20 cellular contexts compared by ENCODE assay signal in the genomic region with DNA sequence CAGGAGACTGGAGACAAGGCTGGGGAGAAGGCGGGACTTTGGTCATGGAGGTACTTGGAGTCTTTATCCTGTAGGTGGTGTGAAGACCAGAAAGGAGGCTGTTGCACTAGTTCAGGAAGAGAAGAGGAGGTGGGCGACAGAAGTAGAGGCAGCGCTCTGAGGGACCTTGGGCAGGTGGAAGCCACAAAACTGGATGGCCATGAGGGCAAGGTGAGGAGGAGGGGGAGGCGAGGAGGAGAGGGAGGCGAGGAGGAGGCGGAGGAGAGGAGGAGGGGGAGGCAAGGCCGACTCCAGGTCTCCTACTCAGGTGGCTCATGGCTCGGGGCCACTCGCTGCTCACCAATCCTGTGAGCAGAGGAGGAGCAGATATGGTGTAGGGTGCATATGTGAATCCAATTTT.
"Had no signal": no experiment of that assay in that cellular context is flagged by ENCODE, and none has a peak within 500 bp of the region (broad histone marks: within the 10 kb centered on the region; RNA-seq: fewer than 3 reads in every experiment).

No MANE protein-coding gene starts in this region.

- DNase-seq: activated CD4-positive, alpha-beta T cell treated with anti-CD3 and anti-CD28 coated beads, Interleukin-2, amount 10 ng/mL, durations not matched to agents 24 days and 14 days; activated T-cell treated with anti-CD3 and anti-CD28 coated beads, Interleukin-2, amount 50 U/mL, for 72 hours; foreskin fibroblast; glutamatergic neuron; hippocampal formation; islet precursor cell; natural killer cell; nucleus accumbens; stimulated activated CD4-positive, alpha-beta T cell treated with anti-CD3 and anti-CD28 coated beads, Interleukin-12 subunit alpha, Interleukin-12 subunit beta, amount 100 ng/mL, for 4 hours; stimulated activated CD4-positive, alpha-beta T cell treated with anti-CD3 and anti-CD28 coated beads, Interleukin-1b, Interleukin-23, amount 100 ng/mL, for 48 hours; stimulated activated naive CD8-positive, alpha-beta T cell treated with anti-CD3 and anti-CD28 coated beads, Interleukin-15, Interleukin-2, amounts not matched to agents 100 U/mL and 50 U/mL, for 24 hours; T-helper 9 cell had no signal

- H3K27ac ChIP-seq: adrenal gland, lower lobe of right lung, suprapubic skin had no signal

- H3K36me3 ChIP-seq: adrenal gland, lower lobe of right lung, suprapubic skin, transverse colon had no signal

- H3K9me3 Mint-ChIP-seq: activated CD4-positive, alpha-beta T cell treated with anti-CD3 and anti-CD28 coated beads, Interleukin-2, amount 10 ng/mL, durations not matched to agents 24 days and 14 days; activated naive CD4-positive, alpha-beta T cell treated with anti-CD3 and anti-CD28 coated beads, Interleukin-2, amount 50 U/mL, for 72 hours; activated T-cell treated with anti-CD3 and anti-CD28 coated beads, Interleukin-2, amount 50 U/mL, for 72 hours; effector memory CD8-positive, alpha-beta T cell; natural killer cell; T-cell had no signal

- H3K9me3 ChIP-seq: adrenal gland, lower lobe of right lung, suprapubic skin, transverse colon had no signal

- H3K27me3 ChIP-seq: adrenal gland, suprapubic skin, transverse colon had no signal

- H3K27me3 Mint-ChIP-seq: T-cell had no signal

- H3K4me3 ChIP-seq: adrenal gland, lower lobe of right lung, suprapubic skin, transverse colon had no signal

- H3K36me3 Mint-ChIP-seq: activated naive CD4-positive, alpha-beta T cell treated with anti-CD3 and anti-CD28 coated beads, Interleukin-2, amount 50 U/mL, for 72 hours; natural killer cell; T-cell had no signal

- H3K4me3 Mint-ChIP-seq: activated CD4-positive, alpha-beta T cell treated with anti-CD3 and anti-CD28 coated beads, Interleukin-2, amount 10 ng/mL, durations not matched to agents 24 days and 14 days; activated T-cell treated with anti-CD3 and anti-CD28 coated beads, Interleukin-2, amount 50 U/mL, for 72 hours; effector memory CD8-positive, alpha-beta T cell; natural killer cell; T-cell had no signal

- H3K4me1 ChIP-seq: lower lobe of right lung, suprapubic skin had no signal

- ATAC-seq: activated naive CD4-positive, alpha-beta T cell treated with anti-CD3 and anti-CD28 coated beads, Interleukin-2, amount 50 U/mL, for 72 hours; activated T-cell treated with anti-CD3 and anti-CD28 coated beads, Interleukin-2, amount 50 U/mL, for 72 hours; stimulated activated naive CD8-positive, alpha-beta T cell treated with anti-CD3 and anti-CD28 coated beads, Interleukin-15, Interleukin-2, amounts not matched to agents 100 U/mL and 50 U/mL, for 24 hours; T-cell had no signal

- H3K27ac Mint-ChIP-seq: activated CD4-positive, alpha-beta T cell treated with anti-CD3 and anti-CD28 coated beads, Interleukin-2, amount 10 ng/mL, durations not matched to agents 24 days and 14 days; activated naive CD4-positive, alpha-beta T cell treated with anti-CD3 and anti-CD28 coated beads, Interleukin-2, amount 50 U/mL, for 72 hours; activated T-cell treated with anti-CD3 and anti-CD28 coated beads, Interleukin-2, amount 50 U/mL, for 72 hours; natural killer cell; progenitor cell of endocrine pancreas; T-cell had no signal
